7 cellular contexts compared by ENCODE assay signal in genomic region chr12:99810718-99811593, GRCh38.
A peak's percentile ranks its signal among the peaks of the same experiment; 100 is the strongest.
DNase-seq lines count a peak whose midpoint lies in the region; ATAC-seq and TF ChIP-seq lines count a peak whose summit lies in the region.

No MANE protein-coding gene starts in this region.

- TF ChIP-seq CTCF in neural crest cell (conservative IDR thresholded peaks at IDR 0.05) (peak; percentile 67), mucosa of descending colon (IDR thresholded peaks at IDR 0.05) (no peak)

- no peaks in the 10 kb centered on the region for H3K4me1 Mint-ChIP-seq in neural crest cell

- no peak overlapping the region for H3K27ac Mint-ChIP-seq in neural crest cell (ENCODE audit: unreplicated experiment)

- in situ Hi-C loops in HAP-1 (cut with MboI; ENCODE audit: low sequenced_read_pairs): no loop called here

- H3K9me3 ChIP-seq in HAP-1 (no peaks in the 10 kb centered on the region), mucosa of descending colon (no peaks in the 10 kb centered on the region)

- H3K4me3 ChIP-seq in HAP-1: no peak overlapping the region
- H3K4me3 ChIP-seq in mucosa of descending colon: no peak overlapping the region

- DNase-seq in HAP-1 (ENCODE audit: low spot score in 2 of 2) (peak; percentile 57 to 75), NCI-H446 (lab: John Stamatoyannopoulos, UW) (peak; percentile 77 to 86), cerebellum (ENCODE audit: low spot score) (peak; percentile 54), neural crest cell (ENCODE audit: low read depth, low spot score) (no peak), mucosa of descending colon (no peak), NK-92 (lab: John Stamatoyannopoulos, UW; ENCODE audit: unreplicated experiment) (no peak)
- DNase-seq in activated effector memory CD4-positive, alpha-beta T cell treated with anti-CD3 and anti-CD28 coated beads, Interleukin-2, amount 50 U/mL, for 16 hours: no peak

- peaks cover 33% of the 10 kb centered on the region for H3K27me3 ChIP-seq in HAP-1 (ENCODE audit: low read depth)

- H3K9me3 Mint-ChIP-seq in neural crest cell: no peaks in the 10 kb centered on the region

- peaks cover 3% of the 10 kb centered on the region; the same call in 1 of the 2 replicates for H3K4me1 ChIP-seq in HAP-1
- H3K4me1 ChIP-seq in mucosa of descending colon (ENCODE audit: low read depth): no peaks in the 10 kb centered on the region

- H3K36me3 Mint-ChIP-seq in neural crest cell (ENCODE audit: low read depth): no peaks in the 10 kb centered on the region

- H3K36me3 ChIP-seq in HAP-1 (replicated peaks) (no peaks in the 10 kb centered on the region), mucosa of descending colon (ENCODE audit: low read depth) (no peaks in the 10 kb centered on the region)

- no peak overlapping the region for H3K4me3 Mint-ChIP-seq in neural crest cell

- no peak for ATAC-seq in mucosa of descending colon

- peaks cover 2% of the 10 kb centered on the region for H3K27me3 Mint-ChIP-seq in neural crest cell (ENCODE audit: low read depth)

- intact Hi-C loops in mucosa of descending colon (cut with DNase I, micrococcal nuclease): no loop called here

Comparison
In these comparisons a context has a peak if more than half of its experiments do, and no peak if none do; other contexts are left out.
1. DNase-seq: peak in HAP-1 (2 of 2), NCI-H446 (2 of 2) and cerebellum (single experiment); none in neural crest cell (single experiment), mucosa of descending colon (0 of 3), activated effector memory CD4-positive, alpha-beta T cell treated with anti-CD3 and anti-CD28 coated beads, Interleukin-2, amount 50 U/mL, for 16 hours (single experiment) and NK-92 (single experiment).